ENCODE assay signal across 8 cellular contexts in the genomic region with DNA sequence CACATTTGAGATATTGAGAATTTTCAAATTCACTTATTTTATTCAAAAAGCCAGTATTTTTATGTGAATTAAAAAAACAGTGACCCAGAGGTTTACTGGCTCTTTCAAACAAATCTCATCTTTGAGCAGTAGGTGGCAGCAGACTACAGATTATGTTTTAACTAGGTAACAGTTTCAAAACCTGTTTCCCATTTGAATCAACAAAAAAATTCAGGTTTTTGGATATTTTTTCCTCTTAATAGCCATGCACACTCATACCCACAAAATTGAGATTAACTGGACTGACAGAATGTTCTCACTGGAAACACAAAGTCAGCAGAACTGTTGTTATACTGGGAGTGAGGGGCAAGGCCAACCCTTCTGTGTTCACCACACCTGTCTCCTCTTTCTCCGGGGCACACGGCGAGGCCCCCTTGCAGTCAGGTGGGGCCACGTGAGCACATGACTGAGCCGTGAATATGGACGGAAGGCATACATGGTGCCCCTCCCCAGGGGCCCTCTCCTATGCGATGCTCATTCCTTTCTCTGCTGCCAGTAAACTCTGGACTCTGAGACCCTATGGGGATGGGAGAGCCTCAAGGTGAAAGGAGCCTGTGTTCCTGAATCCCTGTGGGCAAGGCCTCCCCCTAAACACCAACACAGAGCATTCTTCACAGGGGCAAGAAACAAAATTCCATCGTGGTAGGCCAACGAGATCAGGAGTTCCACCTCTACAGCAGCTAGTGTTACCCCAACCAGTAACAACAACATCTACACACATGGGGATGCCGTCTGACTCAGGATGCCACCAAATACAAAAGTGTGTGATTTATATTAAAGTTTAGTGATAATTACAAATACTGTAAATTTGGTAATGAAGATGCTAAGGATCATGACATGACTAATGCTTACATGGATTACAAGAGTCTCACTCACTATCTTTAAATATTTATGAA.
DNase-seq lines count a peak whose midpoint lies in the region; ATAC-seq and TF ChIP-seq lines count a peak whose summit lies in the region.

No MANE protein-coding gene starts in this region.

- H3K9me3 Mint-ChIP-seq in activated CD4-positive, alpha-beta T cell treated with anti-CD3 and anti-CD28 coated beads, Interleukin-2, amount 10 ng/mL, durations not matched to agents 24 days and 14 days = no peaks in the 10 kb centered on the region

- H3K36me3 ChIP-seq in neutrophil = peaks cover 99% of the 10 kb centered on the region

- no peak overlapping the region for H3K27ac ChIP-seq in neutrophil

- H3K36me3 Mint-ChIP-seq in activated CD4-positive, alpha-beta T cell treated with anti-CD3 and anti-CD28 coated beads, Interleukin-2, amount 10 ng/mL, durations not matched to agents 24 days and 14 days (ENCODE audit: low read depth) = peaks cover 62% of the 10 kb centered on the region

- no peaks in the 10 kb centered on the region for H3K4me1 ChIP-seq in neutrophil (ENCODE audit: control insufficient read depth in 1 of 2, insufficient read depth in 1 of 2, low read depth in 1 of 2, low read length in 1 of 2)

- peak overlapping the region; percentile 92 for H3K27ac Mint-ChIP-seq in activated CD4-positive, alpha-beta T cell treated with anti-CD3 and anti-CD28 coated beads, Interleukin-2, amount 10 ng/mL, durations not matched to agents 24 days and 14 days

- H3K9me3 ChIP-seq in neutrophil = no peaks in the 10 kb centered on the region

- no peaks in the 10 kb centered on the region for H3K27me3 ChIP-seq in neutrophil

- H3K27me3 Mint-ChIP-seq in activated CD4-positive, alpha-beta T cell treated with anti-CD3 and anti-CD28 coated beads, Interleukin-2, amount 10 ng/mL, durations not matched to agents 24 days and 14 days = no peaks in the 10 kb centered on the region

- peak overlapping the region; percentile 6 for H3K4me3 Mint-ChIP-seq in activated CD4-positive, alpha-beta T cell treated with anti-CD3 and anti-CD28 coated beads, Interleukin-2, amount 10 ng/mL, durations not matched to agents 24 days and 14 days

- TF ChIP-seq CTCF in neutrophil (IDR thresholded peaks at IDR 0.05) = peak; percentile 72

- intact Hi-C loops in activated CD4-positive, alpha-beta T cell treated with anti-CD3 and anti-CD28 coated beads, Interleukin-2, amount 10 ng/mL, durations not matched to agents 24 days and 14 days (cut with micrococcal nuclease) = loop anchor here (1.0 to 2.0 kb wide), 8 partner anchors 16 to 314 kb away; no protein-coding TSS in a partner anchor

- ATAC-seq in GM21529 (IDR thresholded peaks at IDR 0.05; ENCODE audit: unreplicated experiment) (peak; percentile 57), GM21528 (IDR thresholded peaks at IDR 0.05; ENCODE audit: low FRiP score, unreplicated experiment) (no peak), GM18868 (IDR thresholded peaks at IDR 0.05; ENCODE audit: unreplicated experiment) (no peak)

- DNase-seq in COLO829 (ENCODE audit: low spot score) (peak; percentile 49), NCI-H2171 (lab: John Stamatoyannopoulos, UW) (peak; percentile 37), fibroblast of peridontal ligament (ENCODE audit: extremely low read depth) (peak; percentile 90)
- DNase-seq in activated CD4-positive, alpha-beta T cell treated with anti-CD3 and anti-CD28 coated beads, Interleukin-2, amount 10 ng/mL, durations not matched to agents 24 days and 14 days = peak; percentile 88

- peaks cover 35% of the 10 kb centered on the region for H3K4me1 Mint-ChIP-seq in activated CD4-positive, alpha-beta T cell treated with anti-CD3 and anti-CD28 coated beads, Interleukin-2, amount 10 ng/mL, durations not matched to agents 24 days and 14 days

- H3K4me3 ChIP-seq in neutrophil (ENCODE audit: low read depth in 1 of 2, low read length in 1 of 2) = no peak overlapping the region

Comparison
In these comparisons a context has a peak if more than half of its experiments do, and no peak if none do; other contexts are left out.
1. DNase-seq: peak in every context shown above with its lines; median percentile 90 in fibroblast of peridontal ligament; 88 in activated CD4-positive, alpha-beta T cell treated with anti-CD3 and anti-CD28 coated beads, Interleukin-2, amount 10 ng/mL, durations not matched to agents 24 days and 14 days; 49 in COLO829; 37 in NCI-H2171.